Comparison of ENCODE assay signal across 1 cellular context in the genomic region with DNA sequence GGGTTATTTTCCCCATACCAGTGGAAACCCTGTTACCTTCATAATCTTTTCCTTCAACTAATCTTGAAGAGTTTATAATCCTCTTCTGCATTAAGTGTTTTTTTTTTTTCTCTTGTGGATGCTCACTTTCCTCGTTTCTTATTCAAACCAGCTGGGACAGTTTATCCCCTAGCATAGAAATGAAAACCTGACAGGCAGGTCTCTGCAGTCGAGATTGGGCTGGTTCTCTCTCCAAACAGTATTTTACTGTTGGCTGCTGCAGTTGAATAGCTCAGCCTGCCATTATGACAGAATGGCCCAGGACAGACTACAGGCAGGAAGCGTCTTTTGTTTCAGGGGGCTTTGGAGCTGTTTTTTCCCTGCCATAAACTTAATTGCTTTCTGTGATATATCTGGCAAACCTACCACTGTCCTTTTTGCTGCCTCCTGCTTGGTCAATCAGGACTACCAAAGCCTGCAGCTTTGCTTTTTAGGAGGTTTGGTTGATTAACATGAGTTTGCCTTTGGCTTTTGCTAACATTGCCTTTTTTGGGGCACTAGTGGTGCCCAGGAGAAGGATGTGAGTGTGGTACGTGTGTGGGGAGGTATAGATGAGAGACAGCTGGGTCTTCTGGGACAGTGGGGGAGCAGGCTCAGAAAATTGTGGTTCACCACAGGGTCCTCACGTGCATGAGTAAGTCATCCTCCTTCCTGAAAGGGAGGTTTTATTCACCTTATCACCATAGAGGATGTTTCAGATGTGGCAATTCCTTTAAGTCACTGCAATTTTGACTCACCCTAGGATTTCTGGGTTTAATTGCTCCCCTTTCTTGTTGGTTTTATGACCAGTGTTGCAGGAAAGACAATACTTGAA.
TF ChIP-seq lines count a peak whose summit lies in the region.

No MANE protein-coding gene starts in this region.

TF ChIP-seq in HCT116, 20 proteins besides CTCF, POLR2A, EP300 and RAD21 (continued from another document):
- TF ChIP-seq, protein P1, sequence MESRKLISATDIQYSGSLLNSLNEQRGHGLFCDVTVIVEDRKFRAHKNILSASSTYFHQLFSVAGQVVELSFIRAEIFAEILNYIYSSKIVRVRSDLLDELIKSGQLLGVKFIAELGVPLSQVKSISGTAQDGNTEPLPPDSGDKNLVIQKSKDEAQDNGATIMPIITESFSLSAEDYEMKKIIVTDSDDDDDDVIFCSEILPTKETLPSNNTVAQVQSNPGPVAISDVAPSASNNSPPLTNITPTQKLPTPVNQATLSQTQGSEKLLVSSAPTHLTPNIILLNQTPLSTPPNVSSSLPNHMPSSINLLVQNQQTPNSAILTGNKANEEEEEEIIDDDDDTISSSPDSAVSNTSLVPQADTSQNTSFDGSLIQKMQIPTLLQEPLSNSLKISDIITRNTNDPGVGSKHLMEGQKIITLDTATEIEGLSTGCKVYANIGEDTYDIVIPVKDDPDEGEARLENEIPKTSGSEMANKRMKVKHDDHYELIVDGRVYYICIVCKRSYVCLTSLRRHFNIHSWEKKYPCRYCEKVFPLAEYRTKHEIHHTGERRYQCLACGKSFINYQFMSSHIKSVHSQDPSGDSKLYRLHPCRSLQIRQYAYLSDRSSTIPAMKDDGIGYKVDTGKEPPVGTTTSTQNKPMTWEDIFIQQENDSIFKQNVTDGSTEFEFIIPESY (IDR thresholded peaks at IDR 0.05; ENCODE audit: extremely low read depth, insufficient replicate concordance, low read length), result no peak
- TF ChIP-seq SP1 (IDR thresholded peaks at IDR 0.05; ENCODE audit: low read depth), result peak; percentile 40; the same call in 1 of the 2 replicates
- TF ChIP-seq TCF7L2 (IDR thresholded peaks at IDR 0.05; ENCODE audit: borderline replicate concordance, extremely low read depth, insufficient read depth, insufficient read length), result no peak
- no peak for TF ChIP-seq EGR1 (IDR thresholded peaks at IDR 0.05; ENCODE audit: low read depth)
- TF ChIP-seq SIN3A (IDR thresholded peaks at IDR 0.05; ENCODE audit: low read depth), result 0 out of 2 replicates have a peak, but pooled peaks have one; percentile 31
